2 cellular contexts compared by ENCODE assay signal in genomic region chr4:94507708-94508107, GRCh38.
A peak's percentile ranks its signal among the peaks of the same experiment; 100 is the strongest.
TF ChIP-seq lines count a peak whose summit lies in the region.

No MANE protein-coding gene starts in this region.

TF ChIP-seq in K562, 482 proteins besides CTCF, POLR2A, EP300 and RAD21 (continued from another document and continues in another):
- 0 out of 2 replicates have a peak, but pooled peaks have one; percentile 56 for TF ChIP-seq DPF2 (IDR thresholded peaks at IDR 0.05)
- TF ChIP-seq CREM (IDR thresholded peaks at IDR 0.05; ENCODE audit: low read depth): 0 out of 2 replicates have a peak, but pooled peaks have one; percentile 38
- peak; percentile 25; the same call in 1 of the 2 replicates for TF ChIP-seq ATF3 (IDR thresholded peaks at IDR 0.05)
- no peak for TF ChIP-seq ATF3 (CRISPR knock-in tag; conservative IDR thresholded peaks at IDR 0.05)
- peak; percentile 61 for TF ChIP-seq ZNF316 (IDR thresholded peaks at IDR 0.05)
- peak; percentile 54; the same call in 1 of the 2 replicates for TF ChIP-seq SMARCA4 (IDR thresholded peaks at IDR 0.05)
- TF ChIP-seq ARID3A (IDR thresholded peaks at IDR 0.05; ENCODE audit: borderline replicate concordance, low read depth, low read length): peak; percentile 54; the same call in 1 of the 2 replicates
- peak; percentile 43; the same call in 1 of the 2 replicates for TF ChIP-seq MAFG (tag; conservative IDR thresholded peaks at IDR 0.05)
- TF ChIP-seq RCOR1 (IDR thresholded peaks at IDR 0.05; ENCODE audit: borderline replicate concordance in 1 of 2, low read depth in 2 of 2, low read length in 2 of 2): peak in 1 of 2 experiments; percentile 62; a peak in 1 of 4 replicates
- TF ChIP-seq VEZF1 (CRISPR knock-in tag; IDR thresholded peaks at IDR 0.05): 0 out of 2 replicates have a peak, but pooled peaks have one; percentile 12
- peak; percentile 68 for TF ChIP-seq C11orf30 (IDR thresholded peaks at IDR 0.05; ENCODE audit: low read depth)
- no peak for TF ChIP-seq TSHZ1 (CRISPR knock-in tag; IDR thresholded peaks at IDR 0.05)
- TF ChIP-seq CBFB (CRISPR knock-in tag; IDR thresholded peaks at IDR 0.05): no peak
- TF ChIP-seq JUND (IDR thresholded peaks at IDR 0.05; ENCODE audit: borderline replicate concordance, low read depth, low read length): peak; percentile 32; the same call in 1 of the 2 replicates
- TF ChIP-seq JUND (tag; IDR thresholded peaks at IDR 0.05; ENCODE audit: borderline replicate concordance, low read depth, low read length): peak; percentile 55; the same call in 1 of the 3 replicates
- TF ChIP-seq CEBPG (CRISPR knock-in tag; IDR thresholded peaks at IDR 0.05): no peak
- peak in 1 of 2 experiments; percentile 67; a peak in 2 of 4 replicates for TF ChIP-seq CEBPG (tag; conservative IDR thresholded peaks at IDR 0.05 in 1 of 2, IDR thresholded peaks at IDR 0.05 in 1 of 2)
- 0 out of 2 replicates have a peak, but pooled peaks have one; percentile 29 for TF ChIP-seq LEF1 (IDR thresholded peaks at IDR 0.05)
- peak; percentile 48; the same call in 1 of the 2 replicates for TF ChIP-seq JUN (IDR thresholded peaks at IDR 0.05; ENCODE audit: borderline replicate concordance, low read depth, low read length)
- TF ChIP-seq JUN (CRISPR knock-in tag; IDR thresholded peaks at IDR 0.05; ENCODE audit: borderline replicate concordance): no peak
- TF ChIP-seq BRF1 (IDR thresholded peaks at IDR 0.05; ENCODE audit: borderline replicate concordance, extremely low read depth, insufficient read length): no peak
- TF ChIP-seq MYNN (IDR thresholded peaks at IDR 0.05): peak; percentile 94; the same call in 1 of the 2 replicates
- no peak for TF ChIP-seq MYNN (CRISPR knock-in tag; IDR thresholded peaks at IDR 0.05)
- TF ChIP-seq NFE2 (IDR thresholded peaks at IDR 0.05; ENCODE audit: low read depth): peak; percentile 95

TF ChIP-seq in liver, 16 proteins besides CTCF, POLR2A, EP300 and RAD21 (continued from another document):
- TF ChIP-seq ZBTB33 (IDR thresholded peaks at IDR 0.05): peak; percentile 30
- TF ChIP-seq NR2F2 (IDR thresholded peaks at IDR 0.05): peak; percentile 27
- TF ChIP-seq REST (IDR thresholded peaks at IDR 0.05): peak; percentile 62
- TF ChIP-seq HNF4A (conservative IDR thresholded peaks at IDR 0.05): peak; percentile 91 to 93
- TF ChIP-seq HNF4G (IDR thresholded peaks at IDR 0.05): peak; percentile 82
- peak; percentile 58 for TF ChIP-seq YY1 (IDR thresholded peaks at IDR 0.05)
- TF ChIP-seq GABPA (IDR thresholded peaks at IDR 0.05 in 1 of 2, conservative IDR thresholded peaks at IDR 0.05 in 1 of 2): no peak
- TF ChIP-seq MAX (IDR thresholded peaks at IDR 0.05): peak; percentile 75
- peak; percentile 80 to 82 for TF ChIP-seq JUND (IDR thresholded peaks at IDR 0.05)
